Comparison of ENCODE assay signal across 31 cellular contexts in the genomic region with DNA sequence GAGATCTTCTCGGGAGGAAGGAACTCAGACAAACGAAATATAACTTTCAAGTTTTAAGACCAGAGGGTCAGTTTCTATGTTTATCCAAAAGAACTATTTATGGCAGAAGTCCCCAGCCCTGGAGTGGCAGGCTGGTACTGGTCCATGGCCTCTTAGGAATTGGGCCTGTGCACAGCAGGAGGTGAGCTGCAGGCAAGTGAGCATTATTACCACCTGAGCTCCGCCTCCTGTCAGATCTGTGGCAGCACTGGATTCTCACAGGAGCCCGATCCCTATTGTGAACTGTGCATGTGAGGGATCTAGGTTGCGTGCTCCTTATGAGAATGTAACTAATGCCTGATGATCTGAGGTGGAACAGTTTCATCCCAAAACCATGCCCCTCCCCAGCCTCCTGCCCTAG.
"Had no signal": no experiment of that assay in that cellular context is flagged by ENCODE, and none has a peak within 500 bp of the region (broad histone marks: within the 10 kb centered on the region; RNA-seq: fewer than 3 reads in every experiment).

No MANE protein-coding gene starts in this region.

- H3K4me3 ChIP-seq: body of pancreas, gastrocnemius medialis, ovary, sigmoid colon, upper lobe of right lung had no signal

- H3K4me1 ChIP-seq: body of pancreas, gastrocnemius medialis, upper lobe of right lung had no signal

- H3K27me3 ChIP-seq: body of pancreas, gastrocnemius medialis, neutrophil, ovary, sigmoid colon, upper lobe of right lung had no signal

- H3K9me3 Mint-ChIP-seq: activated T-helper 2 cell treated with anti-CD3 and anti-CD28 coated beads, Interferon-gamma antibody, Interleukin-2, Interleukin-4, amounts not matched to agents 10 μg/mL and 5 μg/mL and 100 μg/mL, durations not matched to agents 14 hours and 24 hours and 36 hours; stimulated activated effector memory CD8-positive, alpha-beta T cell treated with anti-CD3 and anti-CD28 coated beads, Interleukin-12 subunit alpha, Interleukin-12 subunit beta, amount 100 ng/mL, for 72 hours; stimulated activated naive CD8-positive, alpha-beta T cell treated with anti-CD3 and anti-CD28 coated beads, Interleukin-15, Interleukin-2, amounts not matched to agents 100 ng/mL and 50 ng/mL, for 24 hours had no signal

- H3K4me3 Mint-ChIP-seq: activated CD8-positive, alpha-beta memory T cell treated with anti-CD3 and anti-CD28 coated beads, Interleukin-2, amount 10 ng/mL, durations not matched to agents 7 days and 5 days; activated CD8-positive, alpha-beta T cell treated with anti-CD3 and anti-CD28 coated beads for 36 hours; mesothelial cell of epicardium; naive B cell; nephron progenitor cell; stimulated activated effector memory CD8-positive, alpha-beta T cell treated with anti-CD3 and anti-CD28 coated beads, Interleukin-12 subunit alpha, Interleukin-12 subunit beta, amount 100 ng/mL, for 72 hours; stimulated activated naive CD8-positive, alpha-beta T cell treated with anti-CD3 and anti-CD28 coated beads, Interleukin-15, Interleukin-2, amounts not matched to agents 100 ng/mL and 50 ng/mL, for 24 hours; T-helper 17 cell had no signal

- H3K36me3 Mint-ChIP-seq: activated CD8-positive, alpha-beta memory T cell treated with anti-CD3 and anti-CD28 coated beads, Interleukin-2, amount 10 ng/mL, durations not matched to agents 7 days and 5 days; activated naive CD4-positive, alpha-beta T cell treated with anti-CD3 and anti-CD28 coated beads, Interleukin-2, amount 50 U/mL, for 72 hours; mesothelial cell of epicardium; naive B cell; stimulated activated effector memory CD8-positive, alpha-beta T cell treated with anti-CD3 and anti-CD28 coated beads, Interleukin-12 subunit alpha, Interleukin-12 subunit beta, amount 100 ng/mL, for 72 hours had no signal

- FAIRE-seq: colon, keratinocyte, small intestine had no signal

- H3K27me3 Mint-ChIP-seq: activated CD8-positive, alpha-beta memory T cell treated with anti-CD3 and anti-CD28 coated beads, Interleukin-2, amount 10 ng/mL, durations not matched to agents 7 days and 5 days; activated CD8-positive, alpha-beta T cell treated with anti-CD3 and anti-CD28 coated beads for 36 hours; naive B cell had no signal

- ATAC-seq: activated CD8-positive, alpha-beta memory T cell treated with anti-CD3 and anti-CD28 coated beads, Interleukin-2, amount 10 ng/mL, durations not matched to agents 7 days and 5 days; activated CD8-positive, alpha-beta T cell treated with anti-CD3 and anti-CD28 coated beads for 36 hours; activated naive CD4-positive, alpha-beta T cell treated with anti-CD3 and anti-CD28 coated beads, Interleukin-2, amount 50 U/mL, for 72 hours; body of pancreas; gastrocnemius medialis; stimulated activated effector memory CD8-positive, alpha-beta T cell treated with anti-CD3 and anti-CD28 coated beads, Interleukin-12 subunit alpha, Interleukin-12 subunit beta, amount 100 ng/mL, for 72 hours; T-helper 17 cell; upper lobe of right lung had no signal

- DNase-seq: activated CD4-positive, alpha-beta T cell treated with anti-CD3 and anti-CD28 coated beads, Interleukin-2, amount 50 U/mL, for 1 hour; activated CD4-positive, CD25-positive, alpha-beta regulatory T cell treated with anti-CD3 and anti-CD28 coated beads, Interleukin-2, amount 50 U/mL, for 72 hours; activated CD8-positive, alpha-beta memory T cell treated with anti-CD3 and anti-CD28 coated beads, Interleukin-2, amount 10 ng/mL, durations not matched to agents 7 days and 5 days; activated CD8-positive, alpha-beta T cell treated with anti-CD3 and anti-CD28 coated beads for 36 hours; activated naive CD4-positive, alpha-beta T cell; activated T-cell treated with anti-CD3 and anti-CD28 coated beads, Interleukin-2, amount 50 U/mL, for 48 hours; body of pancreas; effector CD8-positive, alpha-beta T cell; gastrocnemius medialis; glutamatergic neuron; left cardiac atrium; left ventricle myocardium superior; naive B cell; nephron progenitor cell; ovary; retina; sigmoid colon; small intestine; stimulated activated CD4-positive, alpha-beta T cell treated with anti-CD3 and anti-CD28 coated beads, Interleukin-4, amount 100 ng/mL, for 24 hours; T-helper 17 cell; T1000; upper lobe of right lung; WERI-Rb-1 had no signal

- H3K9me3 ChIP-seq: body of pancreas, gastrocnemius medialis, neutrophil, ovary, sigmoid colon, upper lobe of right lung had no signal

- H3K27ac Mint-ChIP-seq: activated CD8-positive, alpha-beta T cell treated with anti-CD3 and anti-CD28 coated beads for 36 hours; activated naive CD4-positive, alpha-beta T cell treated with anti-CD3 and anti-CD28 coated beads, Interleukin-2, amount 50 U/mL, for 72 hours; activated T-helper 2 cell treated with anti-CD3 and anti-CD28 coated beads, Interferon-gamma antibody, Interleukin-2, Interleukin-4, amounts not matched to agents 10 μg/mL and 5 μg/mL and 100 μg/mL, durations not matched to agents 14 hours and 24 hours and 36 hours; mesothelial cell of epicardium; nephron progenitor cell; stimulated activated effector memory CD8-positive, alpha-beta T cell treated with anti-CD3 and anti-CD28 coated beads, Interleukin-12 subunit alpha, Interleukin-12 subunit beta, amount 100 ng/mL, for 72 hours; stimulated activated naive CD8-positive, alpha-beta T cell treated with anti-CD3 and anti-CD28 coated beads, Interleukin-15, Interleukin-2, amounts not matched to agents 100 ng/mL and 50 ng/mL, for 24 hours; T-helper 17 cell had no signal

- H3K27ac ChIP-seq: body of pancreas, gastrocnemius medialis, neutrophil, ovary, upper lobe of right lung, WERI-Rb-1 had no signal

- H3K36me3 ChIP-seq: gastrocnemius medialis, neutrophil, ovary, sigmoid colon, upper lobe of right lung, WERI-Rb-1 had no signal

- H3K4me1 Mint-ChIP-seq: activated CD8-positive, alpha-beta memory T cell treated with anti-CD3 and anti-CD28 coated beads, Interleukin-2, amount 10 ng/mL, durations not matched to agents 7 days and 5 days; mesothelial cell of epicardium; nephron progenitor cell; stimulated activated effector memory CD8-positive, alpha-beta T cell treated with anti-CD3 and anti-CD28 coated beads, Interleukin-12 subunit alpha, Interleukin-12 subunit beta, amount 100 ng/mL, for 72 hours; T-helper 17 cell had no signal
